ENCODE assay signal across 10 cellular contexts in the genomic region with DNA sequence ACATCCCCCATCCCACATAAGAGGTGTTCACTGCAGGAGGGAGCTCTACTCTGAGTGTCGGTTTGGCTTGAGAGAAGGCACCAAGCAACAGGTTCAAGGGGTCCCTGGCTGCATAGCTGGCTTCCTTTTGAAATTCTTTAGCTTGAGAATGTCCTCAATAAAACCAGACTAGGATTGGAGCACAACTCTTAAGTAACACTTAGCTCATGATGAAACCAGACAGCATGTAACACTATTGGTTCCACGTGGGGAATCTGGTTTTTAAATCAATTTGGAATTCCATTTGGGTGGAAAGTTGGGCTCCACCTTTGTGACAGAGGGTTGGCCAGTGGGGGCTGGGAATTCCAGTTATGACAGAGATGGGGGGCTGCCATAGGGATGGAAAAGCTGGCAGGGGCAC.
"Had no signal": no experiment of that assay in that cellular context is flagged by ENCODE, and none has a peak within 500 bp of the region (broad histone marks: within the 10 kb centered on the region; RNA-seq: fewer than 3 reads in every experiment).

No MANE protein-coding gene starts in this region.

- ATAC-seq: GM23338 had no signal

- FAIRE-seq: H1, H54 had no signal

- H3K27ac ChIP-seq: HL-60, KMS-11 had no signal

- H3K9me3 Mint-ChIP-seq: GM23338, H9, HFFc6, IgD-negative memory B cell had no signal

- H3K27ac Mint-ChIP-seq: GM23338, H9, HFFc6, IgD-negative memory B cell had no signal

- H3K4me3 Mint-ChIP-seq: GM23338, H9, HFFc6, IgD-negative memory B cell had no signal

- H3K36me3 Mint-ChIP-seq: IgD-negative memory B cell had no signal

- DNase-seq: H9, HCEC 1CT, HFFc6, KBM-7 had no signal

- H3K4me2 ChIP-seq: GM23338, KMS-11 had no signal

- H3K4me3 ChIP-seq: GM23338 had no signal

- H3K9ac ChIP-seq: KMS-11 had no signal

- H2AFZ ChIP-seq: GM23338 had no signal
